Comparison of ENCODE assay signal across 1 cellular context in the genomic region with DNA sequence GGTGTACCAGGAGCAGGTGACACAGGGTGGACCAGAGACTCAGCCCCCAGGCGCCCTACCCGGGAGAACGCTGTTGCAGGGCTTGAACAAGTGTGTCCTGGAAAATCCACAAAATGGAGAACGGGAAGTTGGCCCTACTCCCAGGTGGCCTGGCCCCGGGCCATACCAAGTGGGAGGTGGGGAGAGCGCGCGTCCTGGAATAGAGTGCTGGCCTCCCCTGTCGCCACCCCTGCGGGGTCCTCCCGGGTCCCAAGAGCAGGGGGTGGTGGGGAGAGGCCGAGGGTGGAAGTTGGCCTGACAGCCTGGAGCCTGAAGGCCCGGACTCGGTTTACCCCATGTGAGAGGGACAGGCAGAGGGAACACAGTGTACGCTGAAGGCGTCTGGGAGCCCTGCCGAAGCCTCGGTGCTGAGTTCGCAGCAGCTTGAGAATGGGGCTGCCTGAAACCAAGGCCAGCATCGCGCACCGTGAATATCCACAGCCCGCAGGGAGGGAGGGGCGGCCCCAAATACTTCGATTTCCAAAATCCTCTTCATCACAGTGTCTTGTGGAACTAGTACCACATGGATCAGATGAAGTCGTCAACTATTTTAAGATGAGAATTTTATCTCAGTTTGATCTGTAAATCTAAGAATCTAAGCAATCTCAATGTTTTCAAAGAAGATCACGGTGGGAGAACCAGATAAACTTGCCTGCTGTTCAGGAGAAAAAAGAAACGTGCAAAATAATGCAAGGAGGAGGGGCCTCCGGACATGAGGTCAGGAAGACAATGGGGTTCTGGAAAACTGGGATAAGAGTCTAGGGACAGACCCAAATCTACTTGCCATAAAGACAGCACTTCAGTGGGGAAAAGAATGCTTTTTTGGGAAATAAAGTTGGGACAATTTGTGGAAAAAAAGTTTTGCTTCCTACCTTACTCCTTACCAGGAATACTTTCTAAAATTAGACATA.
TF ChIP-seq lines count a peak whose summit lies in the region.

No MANE protein-coding gene starts in this region.

TF ChIP-seq in K562, 482 proteins besides CTCF, POLR2A, EP300 and RAD21 (continued from another document and continues in another):
- TF ChIP-seq NFE2 (IDR thresholded peaks at IDR 0.05; ENCODE audit: low read depth) (no peak), ELF1 (tag; IDR thresholded peaks at IDR 0.05) (0 out of 2 replicates have a peak, but pooled peaks have one; percentile 44), PRDM10 (IDR thresholded peaks at IDR 0.05; ENCODE audit: partially characterized antibody) (peak; percentile 98), ZFX (CRISPR knock-in tag; IDR thresholded peaks at IDR 0.05) (peak; percentile 52; the same call in 1 of the 2 replicates), TRIM24 (IDR thresholded peaks at IDR 0.05) (no peak), RBM34 (IDR thresholded peaks at IDR 0.05; ENCODE audit: borderline replicate concordance, insufficient read depth, low read length) (no peak), POLR3G (IDR thresholded peaks at IDR 0.05; ENCODE audit: extremely low read depth, insufficient read length, insufficient replicate concordance) (no peak), NONO (IDR thresholded peaks at IDR 0.05; ENCODE audit: low read depth in 2 of 2, low read length in 1 of 2) (peak in 1 of 2 experiments; percentile 87; a peak in 2 of 4 replicates), GMEB1 (CRISPR knock-in tag; IDR thresholded peaks at IDR 0.05) (no peak), ZNF668 (CRISPR knock-in tag; IDR thresholded peaks at IDR 0.05) (no peak), TEAD4 (IDR thresholded peaks at IDR 0.05; ENCODE audit: low read length) (peak; percentile 23; the same call in 1 of the 2 replicates), TEAD4 (CRISPR knock-in tag; IDR thresholded peaks at IDR 0.05; ENCODE audit: borderline replicate concordance) (no peak), ZNF507 (tag; conservative IDR thresholded peaks at IDR 0.05) (no peak), SMAD4 (CRISPR knock-in tag; conservative IDR thresholded peaks at IDR 0.05) (no peak; the same call in 1 of the 2 replicates), KAT8 (IDR thresholded peaks at IDR 0.05; ENCODE audit: low read depth) (no peak), GTF2F1 (IDR thresholded peaks at IDR 0.05; ENCODE audit: low read depth, low read length) (no peak), MCM2 (IDR thresholded peaks at IDR 0.05; ENCODE audit: low read depth) (no peak), SMAD3 (CRISPR knock-in tag; conservative IDR thresholded peaks at IDR 0.05) (no peak), NCOA4 (IDR thresholded peaks at IDR 0.05; ENCODE audit: partially characterized antibody) (no peak), NFXL1 (CRISPR knock-in tag; IDR thresholded peaks at IDR 0.05) (no peak), NFRKB (IDR thresholded peaks at IDR 0.05; ENCODE audit: low read depth) (no peak), CBX1 (IDR thresholded peaks at IDR 0.05; ENCODE audit: low read depth) (0 out of 2 replicates have a peak, but pooled peaks have one; percentile 28), ARID2 (IDR thresholded peaks at IDR 0.05) (no peak; the same call in 1 of the 2 replicates), BMI1 (IDR thresholded peaks at IDR 0.05; ENCODE audit: low read length) (no peak), BCL6 (CRISPR knock-in tag; IDR thresholded peaks at IDR 0.05) (no peak), SNAPC5 (CRISPR knock-in tag; IDR thresholded peaks at IDR 0.05) (no peak), NCOA1 (IDR thresholded peaks at IDR 0.05; ENCODE audit: low read depth) (no peak), MAFK (IDR thresholded peaks at IDR 0.05; ENCODE audit: low read length) (no peak), MTA2 (IDR thresholded peaks at IDR 0.05; ENCODE audit: low read depth) (no peak), DIDO1 (tag; IDR thresholded peaks at IDR 0.05; ENCODE audit: low read depth) (no peak), SOX6 (IDR thresholded peaks at IDR 0.05) (peak; percentile 74), SAFB (IDR thresholded peaks at IDR 0.05; ENCODE audit: borderline replicate concordance, low read depth, low read length) (no peak), HES1 (IDR thresholded peaks at IDR 0.05; ENCODE audit: low read depth) (no peak), TGIF2 (CRISPR knock-in tag; IDR thresholded peaks at IDR 0.05) (no peak), EGR1 (conservative IDR thresholded peaks at IDR 0.05) (no peak), RBBP5 (IDR thresholded peaks at IDR 0.05; ENCODE audit: borderline replicate concordance, insufficient read depth, low read length, poor library complexity, severe bottlenecking) (peak; percentile 68), RUNX1 (IDR thresholded peaks at IDR 0.05; ENCODE audit: low read depth) (no peak), NFIC (IDR thresholded peaks at IDR 0.05) (peak; percentile 79), RBM14 (IDR thresholded peaks at IDR 0.05; ENCODE audit: borderline replicate concordance, insufficient read depth, low read depth, low read length) (0 out of 2 replicates have a peak, but pooled peaks have one; percentile 6), MYC (IDR thresholded peaks at IDR 0.05; ENCODE audit: low read depth, low read length) (peak; percentile 60), MYC (CRISPR knock-in tag; IDR thresholded peaks at IDR 0.05; ENCODE audit: borderline replicate concordance, low read depth) (no peak), POLR2G (IDR thresholded peaks at IDR 0.05; ENCODE audit: low read depth, low read length) (peak; percentile 59), ATF3 (IDR thresholded peaks at IDR 0.05) (no peak), ATF3 (CRISPR knock-in tag; conservative IDR thresholded peaks at IDR 0.05) (no peak), HBP1 (CRISPR knock-in tag; IDR thresholded peaks at IDR 0.05) (no peak)
- TF ChIP-seq, protein P1, sequence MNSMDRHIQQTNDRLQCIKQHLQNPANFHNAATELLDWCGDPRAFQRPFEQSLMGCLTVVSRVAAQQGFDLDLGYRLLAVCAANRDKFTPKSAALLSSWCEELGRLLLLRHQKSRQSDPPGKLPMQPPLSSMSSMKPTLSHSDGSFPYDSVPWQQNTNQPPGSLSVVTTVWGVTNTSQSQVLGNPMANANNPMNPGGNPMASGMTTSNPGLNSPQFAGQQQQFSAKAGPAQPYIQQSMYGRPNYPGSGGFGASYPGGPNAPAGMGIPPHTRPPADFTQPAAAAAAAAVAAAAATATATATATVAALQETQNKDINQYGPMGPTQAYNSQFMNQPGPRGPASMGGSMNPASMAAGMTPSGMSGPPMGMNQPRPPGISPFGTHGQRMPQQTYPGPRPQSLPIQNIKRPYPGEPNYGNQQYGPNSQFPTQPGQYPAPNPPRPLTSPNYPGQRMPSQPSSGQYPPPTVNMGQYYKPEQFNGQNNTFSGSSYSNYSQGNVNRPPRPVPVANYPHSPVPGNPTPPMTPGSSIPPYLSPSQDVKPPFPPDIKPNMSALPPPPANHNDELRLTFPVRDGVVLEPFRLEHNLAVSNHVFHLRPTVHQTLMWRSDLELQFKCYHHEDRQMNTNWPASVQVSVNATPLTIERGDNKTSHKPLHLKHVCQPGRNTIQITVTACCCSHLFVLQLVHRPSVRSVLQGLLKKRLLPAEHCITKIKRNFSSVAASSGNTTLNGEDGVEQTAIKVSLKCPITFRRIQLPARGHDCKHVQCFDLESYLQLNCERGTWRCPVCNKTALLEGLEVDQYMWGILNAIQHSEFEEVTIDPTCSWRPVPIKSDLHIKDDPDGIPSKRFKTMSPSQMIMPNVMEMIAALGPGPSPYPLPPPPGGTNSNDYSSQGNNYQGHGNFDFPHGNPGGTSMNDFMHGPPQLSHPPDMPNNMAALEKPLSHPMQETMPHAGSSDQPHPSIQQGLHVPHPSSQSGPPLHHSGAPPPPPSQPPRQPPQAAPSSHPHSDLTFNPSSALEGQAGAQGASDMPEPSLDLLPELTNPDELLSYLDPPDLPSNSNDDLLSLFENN (IDR thresholded peaks at IDR 0.05; ENCODE audit: low read depth in 2 of 2, low read length in 2 of 2), result no peak
- TF ChIP-seq, protein P2, sequence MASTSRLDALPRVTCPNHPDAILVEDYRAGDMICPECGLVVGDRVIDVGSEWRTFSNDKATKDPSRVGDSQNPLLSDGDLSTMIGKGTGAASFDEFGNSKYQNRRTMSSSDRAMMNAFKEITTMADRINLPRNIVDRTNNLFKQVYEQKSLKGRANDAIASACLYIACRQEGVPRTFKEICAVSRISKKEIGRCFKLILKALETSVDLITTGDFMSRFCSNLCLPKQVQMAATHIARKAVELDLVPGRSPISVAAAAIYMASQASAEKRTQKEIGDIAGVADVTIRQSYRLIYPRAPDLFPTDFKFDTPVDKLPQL (IDR thresholded peaks at IDR 0.05; ENCODE audit: extremely low read depth, insufficient read length), result no peak
- TF ChIP-seq, protein P3, sequence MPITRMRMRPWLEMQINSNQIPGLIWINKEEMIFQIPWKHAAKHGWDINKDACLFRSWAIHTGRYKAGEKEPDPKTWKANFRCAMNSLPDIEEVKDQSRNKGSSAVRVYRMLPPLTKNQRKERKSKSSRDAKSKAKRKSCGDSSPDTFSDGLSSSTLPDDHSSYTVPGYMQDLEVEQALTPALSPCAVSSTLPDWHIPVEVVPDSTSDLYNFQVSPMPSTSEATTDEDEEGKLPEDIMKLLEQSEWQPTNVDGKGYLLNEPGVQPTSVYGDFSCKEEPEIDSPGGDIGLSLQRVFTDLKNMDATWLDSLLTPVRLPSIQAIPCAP (CRISPR knock-in tag; IDR thresholded peaks at IDR 0.05; ENCODE audit: borderline replicate concordance), result no peak
